27 cellular contexts compared by ENCODE assay signal in genomic region chr13:46567671-46568070, GRCh38.
"Had no signal": no experiment of that assay in that cellular context is flagged by ENCODE, and none has a peak within 500 bp of the region (broad histone marks: within the 10 kb centered on the region; RNA-seq: fewer than 3 reads in every experiment).

No MANE protein-coding gene starts in this region.

- H3K9ac ChIP-seq: SK-N-SH had no signal

- DNase-seq: activated CD4-positive, alpha-beta memory T cell treated with anti-CD3 and anti-CD28 coated beads, Interleukin-2, amount 10 ng/mL, durations not matched to agents 7 days and 5 days; activated CD4-positive, alpha-beta T cell treated with anti-CD3 and anti-CD28 coated beads for 36 hours; activated CD4-positive, alpha-beta T cell treated with anti-CD3 and anti-CD28 coated beads, Interleukin-2, amount 50 U/mL, for 1 hour; activated CD8-positive, alpha-beta memory T cell treated with anti-CD3 and anti-CD28 coated beads, Interleukin-2, amount 50 U/mL, for 4 hours; activated gamma-delta T cell treated with Interleukin-2 at 50 U/mL for 16 hours; activated naive CD4-positive, alpha-beta T cell treated with anti-CD3 and anti-CD28 coated beads, Interleukin-2, amount 10 ng/mL, durations not matched to agents 7 days and 5 days; activated naive CD8-positive, alpha-beta T cell treated with anti-CD3 and anti-CD28 coated beads for 36 hours; activated T-cell treated with anti-CD3 and anti-CD28 coated beads, Interleukin-2, amount 50 U/mL, for 72 hours; Karpas-422; MM.1S; NCI-H1105; NCI-H146; NCI-H187 treated with DMSO at 0.1 percent for 48 hours; NCI-H2081 treated with DMSO at 0.1 percent for 48 hours; NCI-H2171 treated with DMSO at 0.1 percent for 48 hours; NCI-H226; NCI-H526; NCI-H774; NK-92 treated with Interleukin-12 subunit alpha and Interleukin-12 subunit beta, amount 100 ng/mL, for 24 hours; OCI-M1; Right ventricle myocardium superior; SJCRH30; SK-N-SH; T-helper 1 cell had no signal

- H3K9me3 ChIP-seq: SJCRH30, SK-N-SH had no signal

- H3K27ac ChIP-seq: RWPE1, SJCRH30, VCaP had no signal

- H3K27me3 ChIP-seq: SJCRH30 had no signal

- H3K36me3 ChIP-seq: SJCRH30 had no signal

- H3K4me2 ChIP-seq: SK-N-SH had no signal

- H3K27ac Mint-ChIP-seq: activated CD4-positive, alpha-beta memory T cell treated with anti-CD3 and anti-CD28 coated beads, Interleukin-2, amount 10 ng/mL, durations not matched to agents 7 days and 5 days; activated CD4-positive, alpha-beta T cell treated with anti-CD3 and anti-CD28 coated beads for 36 hours; activated naive CD4-positive, alpha-beta T cell treated with anti-CD3 and anti-CD28 coated beads, Interleukin-2, amount 10 ng/mL, durations not matched to agents 7 days and 5 days; activated naive CD8-positive, alpha-beta T cell treated with anti-CD3 and anti-CD28 coated beads for 36 hours; activated T-cell treated with anti-CD3 and anti-CD28 coated beads, Interleukin-2, amount 50 U/mL, for 72 hours; activated T-helper 2 cell treated with anti-CD3 and anti-CD28 coated beads, Interferon-gamma antibody, Interleukin-2, Interleukin-4, amounts not matched to agents 10 μg/mL and 5 μg/mL and 100 μg/mL, durations not matched to agents 14 hours and 24 hours and 36 hours had no signal

- H3K27me3 Mint-ChIP-seq: activated CD4-positive, alpha-beta memory T cell treated with anti-CD3 and anti-CD28 coated beads, Interleukin-2, amount 10 ng/mL, durations not matched to agents 7 days and 5 days; activated CD4-positive, alpha-beta T cell treated with anti-CD3 and anti-CD28 coated beads for 36 hours; activated naive CD4-positive, alpha-beta T cell treated with anti-CD3 and anti-CD28 coated beads, Interleukin-2, amount 10 ng/mL, durations not matched to agents 7 days and 5 days; activated naive CD8-positive, alpha-beta T cell treated with anti-CD3 and anti-CD28 coated beads for 36 hours had no signal

- H3K9me3 Mint-ChIP-seq: activated CD4-positive, alpha-beta memory T cell treated with anti-CD3 and anti-CD28 coated beads, Interleukin-2, amount 10 ng/mL, durations not matched to agents 7 days and 5 days; activated naive CD4-positive, alpha-beta T cell treated with anti-CD3 and anti-CD28 coated beads, Interleukin-2, amount 10 ng/mL, durations not matched to agents 7 days and 5 days; activated naive CD8-positive, alpha-beta T cell treated with anti-CD3 and anti-CD28 coated beads for 36 hours; activated T-cell treated with anti-CD3 and anti-CD28 coated beads, Interleukin-2, amount 50 U/mL, for 72 hours; activated T-helper 2 cell treated with anti-CD3 and anti-CD28 coated beads, Interferon-gamma antibody, Interleukin-2, Interleukin-4, amounts not matched to agents 10 μg/mL and 5 μg/mL and 100 μg/mL, durations not matched to agents 14 hours and 24 hours and 36 hours had no signal

- H3K4me3 Mint-ChIP-seq: activated CD4-positive, alpha-beta memory T cell treated with anti-CD3 and anti-CD28 coated beads, Interleukin-2, amount 10 ng/mL, durations not matched to agents 7 days and 5 days; activated CD4-positive, alpha-beta T cell treated with anti-CD3 and anti-CD28 coated beads for 36 hours; activated naive CD4-positive, alpha-beta T cell treated with anti-CD3 and anti-CD28 coated beads, Interleukin-2, amount 10 ng/mL, durations not matched to agents 7 days and 5 days; activated naive CD8-positive, alpha-beta T cell treated with anti-CD3 and anti-CD28 coated beads for 36 hours; activated T-cell treated with anti-CD3 and anti-CD28 coated beads, Interleukin-2, amount 50 U/mL, for 72 hours had no signal

- H3K4me3 ChIP-seq: SJCRH30 had no signal
